Comparison of ENCODE assay signal across 23 cellular contexts in the genomic region with DNA sequence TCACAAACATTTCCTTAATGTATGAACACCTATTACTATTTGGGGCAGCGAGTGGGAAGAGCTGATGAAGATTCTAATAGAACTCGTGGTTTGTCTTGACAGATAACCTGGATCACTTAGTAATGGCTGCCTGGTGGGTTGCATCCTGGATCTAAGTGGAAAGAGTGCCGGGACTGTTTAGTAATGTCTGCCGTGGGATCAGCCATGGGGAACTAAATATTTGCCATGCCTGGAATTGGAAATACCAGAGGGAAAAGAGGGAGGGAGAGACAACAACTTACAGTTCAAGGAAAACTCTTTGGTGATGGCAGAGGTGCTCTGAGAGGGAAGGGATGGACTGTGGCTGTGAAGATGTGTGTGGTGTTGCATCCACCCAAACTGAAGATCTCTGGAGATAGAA. TPM values are rescaled to one million over a fixed set of nuclear protein-coding genes. Genes with fewer than 3 reads are reported as not detected.
DNase-seq lines count a peak whose midpoint lies in the region; ATAC-seq and TF ChIP-seq lines count a peak whose summit lies in the region.
"Had no signal": no experiment of that assay in that cellular context is flagged by ENCODE, and none has a peak within 500 bp of the region (broad histone marks: within the 10 kb centered on the region; RNA-seq: fewer than 3 reads in every experiment).

No MANE protein-coding gene starts in this region.

- no peak overlapping the region for H3K4me3 Mint-ChIP-seq in activated naive CD4-positive, alpha-beta T cell treated with anti-CD3 and anti-CD28 coated beads, Interleukin-2, amount 50 U/mL, for 24 hours
- H3K4me3 Mint-ChIP-seq in activated naive CD4-positive, alpha-beta T cell treated with anti-CD3 and anti-CD28 coated beads for 36 hours: no peak overlapping the region
- H3K4me3 Mint-ChIP-seq in activated T-helper 17 cell treated with anti-CD3 and anti-CD28 coated beads, Interleukin-2, amount 50 U/mL, for 72 hours: no peak overlapping the region
- no peak overlapping the region for H3K4me3 Mint-ChIP-seq in neural progenitor cell
- H3K4me3 Mint-ChIP-seq: CD14-positive monocyte; CD4-positive, alpha-beta T cell; CD8-positive, alpha-beta memory T cell had no signal

- H3K79me2 ChIP-seq in neural progenitor cell (ENCODE audit: low read depth): no peaks in the 10 kb centered on the region

- TF ChIP-seq CTCF in neural progenitor cell (IDR thresholded peaks at IDR 0.05): no peak

- H4K20me1 ChIP-seq in neural progenitor cell (ENCODE audit: low read depth): no peaks in the 10 kb centered on the region
- H4K20me1 ChIP-seq: BLaER1 treated with 17β-estradiol and CSF1 and Interleukin-3, amounts not matched to agents 10 nM and 100 nM had no signal

- no peak for DNase-seq in activated naive CD4-positive, alpha-beta T cell treated with anti-CD3 and anti-CD28 coated beads for 36 hours
- DNase-seq in neural progenitor cell (ENCODE audit: low spot score) (no peak), Kasumi-1 (lab: John Stamatoyannopoulos, UW) (no peak)
- DNase-seq: 8988T; ACHN; AML-193; BE2C; CD4-positive, alpha-beta T cell; CD8-positive, alpha-beta memory T cell; DMS 273 treated with DMSO at 0.1 percent for 48 hours; DMS79; EL; GDM1; GM23248; H7; HCEC 1CT had no signal

- peaks cover 7% of the 10 kb centered on the region for H3K4me1 Mint-ChIP-seq in activated naive CD4-positive, alpha-beta T cell treated with anti-CD3 and anti-CD28 coated beads, Interleukin-2, amount 50 U/mL, for 24 hours
- peaks cover 15% of the 10 kb centered on the region for H3K4me1 Mint-ChIP-seq in activated naive CD4-positive, alpha-beta T cell treated with anti-CD3 and anti-CD28 coated beads for 36 hours (ENCODE audit: low read depth)
- peaks cover 7% of the 10 kb centered on the region for H3K4me1 Mint-ChIP-seq in activated T-helper 17 cell treated with anti-CD3 and anti-CD28 coated beads, Interleukin-2, amount 50 U/mL, for 72 hours
- H3K4me1 Mint-ChIP-seq in neural progenitor cell: peaks cover 17% of the 10 kb centered on the region

- peak overlapping the region; percentile 42 for H3K27ac Mint-ChIP-seq in activated naive CD4-positive, alpha-beta T cell treated with anti-CD3 and anti-CD28 coated beads, Interleukin-2, amount 50 U/mL, for 24 hours
- no peak overlapping the region for H3K27ac Mint-ChIP-seq in activated naive CD4-positive, alpha-beta T cell treated with anti-CD3 and anti-CD28 coated beads for 36 hours
- peak overlapping the region; percentile 72 for H3K27ac Mint-ChIP-seq in activated T-helper 17 cell treated with anti-CD3 and anti-CD28 coated beads, Interleukin-2, amount 50 U/mL, for 72 hours
- H3K27ac Mint-ChIP-seq in neural progenitor cell: no peak overlapping the region
- H3K27ac Mint-ChIP-seq: CD4-positive, alpha-beta T cell had no signal

- H3F3A ChIP-seq in neural progenitor cell (ENCODE audit: low read depth): no peaks in the 10 kb centered on the region

- ATAC-seq in activated T-helper 17 cell treated with anti-CD3 and anti-CD28 coated beads, Interleukin-2, amount 50 U/mL, for 72 hours (replicated peaks): no peak
- ATAC-seq in HG03039 (IDR thresholded peaks at IDR 0.05; ENCODE audit: unreplicated experiment): no peak
- ATAC-seq: A549, GM12878 had no signal

- no peaks in the 10 kb centered on the region for H3K27me3 ChIP-seq in neural progenitor cell
- H3K27me3 ChIP-seq: BE2C; BLaER1 treated with 17β-estradiol and CSF1 and Interleukin-3, amounts not matched to agents 10 nM and 100 nM had no signal

- H3K4me1 ChIP-seq in neural progenitor cell: no peaks in the 10 kb centered on the region
- H3K4me1 ChIP-seq: A549, BE2C had no signal

- H3K4me3 ChIP-seq in neural progenitor cell: no peak overlapping the region
- H3K4me3 ChIP-seq: A549; BLaER1 treated with 17β-estradiol and CSF1 and Interleukin-3, amounts not matched to agents 10 nM and 100 nM; GM12878; GM23248 had no signal

- H3K27ac ChIP-seq in neural progenitor cell: no peak overlapping the region
- H3K27ac ChIP-seq: A549; BLaER1 treated with 17β-estradiol and CSF1 and Interleukin-3, amounts not matched to agents 10 nM and 100 nM; GM23248 had no signal

- no peak overlapping the region for H3K9ac ChIP-seq in neural progenitor cell
- H3K9ac ChIP-seq: BLaER1 treated with 17β-estradiol and CSF1 and Interleukin-3, amounts not matched to agents 10 nM and 100 nM; GM23248 had no signal

- no peaks in the 10 kb centered on the region for H3K9me3 ChIP-seq in neural progenitor cell (ENCODE audit: low read depth)
- H3K9me3 ChIP-seq: A549, BE2C had no signal

- H3K36me3 Mint-ChIP-seq in activated naive CD4-positive, alpha-beta T cell treated with anti-CD3 and anti-CD28 coated beads, Interleukin-2, amount 50 U/mL, for 24 hours: no peaks in the 10 kb centered on the region
- H3K36me3 Mint-ChIP-seq in activated naive CD4-positive, alpha-beta T cell treated with anti-CD3 and anti-CD28 coated beads for 36 hours (ENCODE audit: low read depth): no peaks in the 10 kb centered on the region
- H3K36me3 Mint-ChIP-seq in activated T-helper 17 cell treated with anti-CD3 and anti-CD28 coated beads, Interleukin-2, amount 50 U/mL, for 72 hours (ENCODE audit: low read depth): no peaks in the 10 kb centered on the region
- H3K36me3 Mint-ChIP-seq in neural progenitor cell: no peaks in the 10 kb centered on the region
- H3K36me3 Mint-ChIP-seq: CD14-positive monocyte; CD8-positive, alpha-beta memory T cell had no signal

- no peaks in the 10 kb centered on the region for H3K36me3 ChIP-seq in neural progenitor cell
- H3K36me3 ChIP-seq: BE2C; BLaER1 treated with 17β-estradiol and CSF1 and Interleukin-3, amounts not matched to agents 10 nM and 100 nM had no signal

- H2AFZ ChIP-seq in neural progenitor cell (replicated peaks): peak overlapping the region; percentile 15
- H2AFZ ChIP-seq: GM23248 had no signal

- no peak overlapping the region for H3K4me2 ChIP-seq in neural progenitor cell
- H3K4me2 ChIP-seq: A549; BLaER1 treated with 17β-estradiol and CSF1 and Interleukin-3, amounts not matched to agents 10 nM and 100 nM had no signal

- intact Hi-C loops in activated naive CD4-positive, alpha-beta T cell treated with anti-CD3 and anti-CD28 coated beads for 36 hours (cut with micrococcal nuclease): no loop called here

- CTCF ChIA-PET in activated naive CD4-positive, alpha-beta T cell treated with anti-CD3 and anti-CD28 coated beads for 36 hours (lab: Charles Lee): interaction anchor here (1.0 to 5.0 kb wide), 9 partner anchors 21 to 223 kb away, joined by 3 to 23 read pairs (median 7); no protein-coding TSS in a partner anchor

- H3K9me3 Mint-ChIP-seq in activated naive CD4-positive, alpha-beta T cell treated with anti-CD3 and anti-CD28 coated beads, Interleukin-2, amount 50 U/mL, for 24 hours: no peaks in the 10 kb centered on the region
- H3K9me3 Mint-ChIP-seq in activated naive CD4-positive, alpha-beta T cell treated with anti-CD3 and anti-CD28 coated beads for 36 hours: no peaks in the 10 kb centered on the region
- H3K9me3 Mint-ChIP-seq in activated T-helper 17 cell treated with anti-CD3 and anti-CD28 coated beads, Interleukin-2, amount 50 U/mL, for 72 hours: no peaks in the 10 kb centered on the region
- no peaks in the 10 kb centered on the region for H3K9me3 Mint-ChIP-seq in neural progenitor cell
- H3K9me3 Mint-ChIP-seq: CD4-positive, alpha-beta T cell; CD8-positive, alpha-beta memory T cell had no signal

- no peaks in the 10 kb centered on the region for H3K27me3 Mint-ChIP-seq in activated naive CD4-positive, alpha-beta T cell treated with anti-CD3 and anti-CD28 coated beads, Interleukin-2, amount 50 U/mL, for 24 hours
- H3K27me3 Mint-ChIP-seq in activated naive CD4-positive, alpha-beta T cell treated with anti-CD3 and anti-CD28 coated beads for 36 hours (ENCODE audit: low read depth): no peaks in the 10 kb centered on the region
- peaks cover 4% of the 10 kb centered on the region for H3K27me3 Mint-ChIP-seq in activated T-helper 17 cell treated with anti-CD3 and anti-CD28 coated beads, Interleukin-2, amount 50 U/mL, for 72 hours
- H3K27me3 Mint-ChIP-seq in neural progenitor cell (ENCODE audit: insufficient read depth, low read depth): peaks cover 16% of the 10 kb centered on the region

RNA-seq across cellular contexts. Expression of a gene that starts 21.3 kb away (rescaled TPM):
- not detected for total RNA-seq in activated naive CD4-positive, alpha-beta T cell treated with anti-CD3 and anti-CD28 coated beads for 36 hours
- not detected for total RNA-seq in activated T-helper 17 cell treated with anti-CD3 and anti-CD28 coated beads, Interleukin-2, amount 50 U/mL, for 72 hours
- total RNA-seq in neural progenitor cell (ENCODE audit: low replicate concordance): 0.24 TPM in 1 of 2 replicates, not detected in the other
- total RNA-seq: CD4-positive, alpha-beta T cell; CD8-positive, alpha-beta memory T cell; GM12878; GM23248 had no signal

Comparison
In these comparisons a context has a peak if more than half of its experiments do, and no peak if none do; other contexts are left out.
1. H3K27ac Mint-ChIP-seq: peak in activated naive CD4-positive, alpha-beta T cell treated with anti-CD3 and anti-CD28 coated beads, Interleukin-2, amount 50 U/mL, for 24 hours (single experiment) and activated T-helper 17 cell treated with anti-CD3 and anti-CD28 coated beads, Interleukin-2, amount 50 U/mL, for 72 hours (single experiment); none in activated naive CD4-positive, alpha-beta T cell treated with anti-CD3 and anti-CD28 coated beads for 36 hours (single experiment) and neural progenitor cell (single experiment).